Comparison of ENCODE assay signal across 8 cellular contexts in genomic region chr17:39027037-39027436, GRCh38. TPM values are rescaled to one million over a fixed set of nuclear protein-coding genes. Genes with fewer than 3 reads are reported as not detected.
A peak's percentile ranks its signal among the peaks of the same experiment; 100 is the strongest.
DNase-seq lines count a peak whose midpoint lies in the region; ATAC-seq and TF ChIP-seq lines count a peak whose summit lies in the region.

No MANE protein-coding gene starts in this region.

- peak overlapping the region; percentile 43 for H3K4me3 Mint-ChIP-seq in activated naive CD8-positive, alpha-beta T cell treated with anti-CD3 and anti-CD28 coated beads for 36 hours

- H3K4me2 ChIP-seq in hepatocyte, result peak overlapping the region; percentile 97

- H3K4me3 ChIP-seq in hepatocyte (peak overlapping the region; percentile 1), gastrocnemius medialis (peak overlapping the region; percentile 53 to 64 (median 58))

- peak overlapping the region; percentile 81 for H2AFZ ChIP-seq in hepatocyte

- no peak for TF ChIP-seq POLR2A in gastrocnemius medialis (IDR thresholded peaks at IDR 0.05)

- ATAC-seq in gastrocnemius medialis (peak; percentile 73 to 74), GM21737 (IDR thresholded peaks at IDR 0.05; ENCODE audit: unreplicated experiment) (no peak), GM18907 (IDR thresholded peaks at IDR 0.05; ENCODE audit: unreplicated experiment) (no peak)

- H3K27me3 ChIP-seq in hepatocyte (no peaks in the 10 kb centered on the region), gastrocnemius medialis (no peaks in the 10 kb centered on the region)

- H3K27ac ChIP-seq in hepatocyte (no peak overlapping the region), gastrocnemius medialis (peak overlapping the region in 3 of 4 donors; percentile 37 to 58 (median 52))

- intact Hi-C loops in gastrocnemius medialis (cut with DNase I; ENCODE audit: low total_unique reads), result no loop called here

- no peaks in the 10 kb centered on the region for H3K36me3 Mint-ChIP-seq in activated naive CD8-positive, alpha-beta T cell treated with anti-CD3 and anti-CD28 coated beads for 36 hours

- no peaks in the 10 kb centered on the region for H3K79me2 ChIP-seq in hepatocyte

- H3K9me3 ChIP-seq in hepatocyte (ENCODE audit: low read depth), result no peaks in the 10 kb centered on the region
- no peaks in the 10 kb centered on the region for H3K9me3 ChIP-seq in gastrocnemius medialis

- H3K9me2 ChIP-seq in hepatocyte (replicated peaks; ENCODE audit: insufficient read depth), result no peaks in the 10 kb centered on the region

- H3K27ac Mint-ChIP-seq in activated naive CD8-positive, alpha-beta T cell treated with anti-CD3 and anti-CD28 coated beads for 36 hours, result no peak overlapping the region

- no peak for TF ChIP-seq CTCF in hepatocyte (IDR thresholded peaks at IDR 0.05; ENCODE audit: poor library complexity)
- TF ChIP-seq CTCF in gastrocnemius medialis (IDR thresholded peaks at IDR 0.05 in 4 of 5, conservative IDR thresholded peaks at IDR 0.05 in 1 of 5), result peak in 2 of 5 experiments; percentile 10 to 16

- H3K36me3 ChIP-seq in hepatocyte (replicated peaks; ENCODE audit: insufficient read depth, low read depth), result no peaks in the 10 kb centered on the region
- no peaks in the 10 kb centered on the region for H3K36me3 ChIP-seq in gastrocnemius medialis

- peak; percentile 90 for DNase-seq in COR-L47 (lab: John Stamatoyannopoulos, UW)
- DNase-seq in NCI-H1092 treated with DMSO at 0.1 percent for 48 hours (lab: John Stamatoyannopoulos, UW), result peak; percentile 65
- DNase-seq in activated naive CD8-positive, alpha-beta T cell treated with anti-CD3 and anti-CD28 coated beads for 36 hours, result peak; percentile 51
- peak; percentile 68 for DNase-seq in hepatocyte (ENCODE audit: low spot score)
- peak; percentile 25 to 63 for DNase-seq in gastrocnemius medialis
- no peak for DNase-seq in activated CD4-positive, CD25-positive, alpha-beta regulatory T cell treated with anti-CD3 and anti-CD28 coated beads, Interleukin-2, amount 50 U/mL, for 72 hours

- H3K9me3 Mint-ChIP-seq in activated naive CD8-positive, alpha-beta T cell treated with anti-CD3 and anti-CD28 coated beads for 36 hours, result no peaks in the 10 kb centered on the region

- H4K20me1 ChIP-seq in hepatocyte (ENCODE audit: insufficient read depth, poor library complexity, severe bottlenecking), result no peaks in the 10 kb centered on the region

- peaks cover 9% of the 10 kb centered on the region for H3K4me1 Mint-ChIP-seq in activated naive CD8-positive, alpha-beta T cell treated with anti-CD3 and anti-CD28 coated beads for 36 hours

- peaks cover 13% of the 10 kb centered on the region for H3K4me1 ChIP-seq in hepatocyte (ENCODE audit: insufficient read depth)
- peaks cover 0 to 10% of the 10 kb centered on the region in 2 donors for H3K4me1 ChIP-seq in gastrocnemius medialis

- 5% methylated on average over 17 of the region's 25 CpGs for WGBS in hepatocyte (ENCODE audit: low lambda C conversion rate, missing lambda C conversion rate)

- in situ Hi-C loops in gastrocnemius medialis (cut with MboI; ENCODE audit: low sequenced_read_pairs in 4 of 4), result no loop called here

- peaks cover 15% of the 10 kb centered on the region for H3K27me3 Mint-ChIP-seq in activated naive CD8-positive, alpha-beta T cell treated with anti-CD3 and anti-CD28 coated beads for 36 hours

RNA-seq across cellular contexts. Expression of gene FBXO47, which starts 59.8 kb away (rescaled TPM):
- under 1 TPM in 1 of 2 experiments, not detected in 1; 0.12 TPM for total RNA-seq in activated naive CD8-positive, alpha-beta T cell treated with anti-CD3 and anti-CD28 coated beads for 36 hours
- not detected in 2 replicates for total RNA-seq in hepatocyte
- polyA plus RNA-seq in hepatocyte, result not detected in 2 replicates
- total RNA-seq in gastrocnemius medialis, result not detected

Comparison
In these comparisons a context has a peak if more than half of its experiments do, and no peak if none do; other contexts are left out.
1. ATAC-seq: peak in gastrocnemius medialis (2 of 2); none in GM21737 (single experiment) and GM18907 (single experiment).